In the genomic region with DNA sequence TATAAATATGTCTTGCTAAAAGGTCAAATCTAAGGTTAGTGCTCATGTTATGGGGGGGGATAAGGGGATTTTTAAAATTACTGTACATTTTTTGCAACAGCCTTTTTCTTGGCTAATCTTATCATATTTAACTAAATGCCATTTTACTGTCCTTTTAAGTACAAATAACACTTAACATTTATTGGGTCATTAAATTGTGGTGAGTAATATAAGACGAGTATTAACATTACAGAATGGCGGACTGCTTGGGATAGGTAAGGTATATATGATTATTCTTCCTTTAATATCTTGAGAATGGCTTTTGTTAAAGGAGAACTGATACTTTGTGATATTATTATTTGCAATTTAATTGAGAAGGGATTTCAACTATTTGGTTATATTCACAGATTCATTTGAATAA, we compare ENCODE assay signal across 9 cellular contexts. TPM values are rescaled to one million over a fixed set of nuclear protein-coding genes. Genes with fewer than 3 reads are reported as not detected.
"Had no signal": no experiment of that assay in that cellular context is flagged by ENCODE, and none has a peak within 500 bp of the region (broad histone marks: within the 10 kb centered on the region; RNA-seq: fewer than 3 reads in every experiment).

No MANE protein-coding gene starts in this region.

- ATAC-seq: GM12878 had no signal

- H3K4me3 ChIP-seq: GM12878 had no signal

- FAIRE-seq: G401.6, GM12878, GM12891, GM12892, GM18507, GM19239 had no signal

- DNase-seq: GDM1, GF-D8 had no signal

RNA-seq across cellular contexts. Expression of gene GPR151, which starts 33.2 kb away (rescaled TPM):
- total RNA-seq: G401, GM12878 had no signal
